In genomic region chr5:75002271-75002670, GRCh38 we compare ENCODE assay signal across 9 cellular contexts. TPM values are rescaled to one million over a fixed set of nuclear protein-coding genes. Genes with fewer than 3 reads are reported as not detected.
"Had no signal": no experiment of that assay in that cellular context is flagged by ENCODE, and none has a peak within 500 bp of the region (broad histone marks: within the 10 kb centered on the region; RNA-seq: fewer than 3 reads in every experiment).

No MANE protein-coding gene starts in this region.

- H3K4me3 Mint-ChIP-seq: GM23338, H9, IgD-negative memory B cell had no signal

- DNase-seq: H9, HCEC 1CT, KBM-7 had no signal

- H3K4me3 ChIP-seq: GM23338 had no signal

- H3K4me1 Mint-ChIP-seq: IgD-negative memory B cell had no signal

- H3K4me2 ChIP-seq: GM23338 had no signal

- FAIRE-seq: H1, H54, HTR-8/SVneo had no signal

- H3K36me3 Mint-ChIP-seq: IgD-negative memory B cell had no signal

- H3K27ac Mint-ChIP-seq: GM23338, H9, IgD-negative memory B cell had no signal

- H2AFZ ChIP-seq: GM23338 had no signal

- ATAC-seq: GM23338 had no signal

RNA-seq across cellular contexts. Expression of gene GCNT4, which starts 50.1 kb away (rescaled TPM):
- total RNA-seq: HT-29 had no signal
